Comparison of ENCODE assay signal across 23 cellular contexts in genomic region chr17:5100832-5101231, GRCh38. TPM values are rescaled to one million over a fixed set of nuclear protein-coding genes. Genes with fewer than 3 reads are reported as not detected.
DNase-seq lines count a peak whose midpoint lies in the region; ATAC-seq, FAIRE-seq and TF ChIP-seq lines count a peak whose summit lies in the region.
"Had no signal": no experiment of that assay in that cellular context is flagged by ENCODE, and none has a peak within 500 bp of the region (broad histone marks: within the 10 kb centered on the region; RNA-seq: fewer than 3 reads in every experiment).

No MANE protein-coding gene starts in this region.

- no peak overlapping the region for H3K4me2 ChIP-seq in HepG2 (ENCODE audit: low read depth, low read length)
- H3K4me2 ChIP-seq: BLaER1 treated with 17β-estradiol and CSF1 and Interleukin-3, amounts not matched to agents 10 nM and 100 nM had no signal

- no peak for DNase-seq in activated CD8-positive, alpha-beta memory T cell treated with anti-CD3 and anti-CD28 coated beads, Interleukin-2, amount 10 ng/mL, durations not matched to agents 7 days and 5 days
- no peak for DNase-seq in activated CD8-positive, alpha-beta memory T cell treated with anti-CD3 and anti-CD28 coated beads, Interleukin-2, amount 50 U/mL, for 4 hours
- DNase-seq in HepG2 (ENCODE audit: low spot score) (no peak), posterior vena cava (ENCODE audit: low spot score) (peak; percentile 43), AML-193 (lab: John Stamatoyannopoulos, UW) (no peak), NCI-H1417 treated with DMSO at 0.1 percent for 48 hours (lab: John Stamatoyannopoulos, UW) (no peak), small intestine (no peak)
- DNase-seq: CD8-positive, alpha-beta memory T cell; COR-L47; DMS 273 treated with DMSO at 0.1 percent for 48 hours; DMS53; GM23248; HFFc6 had no signal

- no peak overlapping the region for H2AFZ ChIP-seq in HepG2 (ENCODE audit: low read length)
- H2AFZ ChIP-seq: GM23248 had no signal

- H3K9me3 ChIP-seq in HepG2 (ENCODE audit: low read length) (peaks cover 14% of the 10 kb centered on the region), small intestine (ENCODE audit: control insufficient read depth, low read depth) (peaks cover 6% of the 10 kb centered on the region)

- H3K4me3 ChIP-seq in HepG2 (replicated peaks in 1 of 3; ENCODE audit: insufficient read depth in 1 of 3, low read depth in 2 of 3, low read length in 3 of 3) (no peak overlapping the region), small intestine (ENCODE audit: low read depth in 1 of 2, low read length in 2 of 2) (no peak overlapping the region)
- H3K4me3 ChIP-seq: BLaER1 treated with 17β-estradiol and CSF1 and Interleukin-3, amounts not matched to agents 10 nM and 100 nM; GM23248; K562 had no signal

- no peak for TF ChIP-seq RAD21 in HepG2 (CRISPR knock-in tag; IDR thresholded peaks at IDR 0.05)

- CTCF ChIA-PET in activated CD8-positive, alpha-beta memory T cell treated with anti-CD3 and anti-CD28 coated beads, Interleukin-2, amount 10 ng/mL, durations not matched to agents 7 days and 5 days (lab: Charles Lee), result no interaction called here
- CTCF ChIA-PET in HepG2 (lab: Yijun Ruan, JAX; ENCODE audit: low intra/inter-chr PET ratio, low total read pairs), result no interaction called here

- H3K27me3 ChIP-seq in HepG2 (ENCODE audit: control insufficient read depth in 1 of 2, insufficient read depth in 2 of 2, low read length in 2 of 2), result peaks cover 0 to 1% of the 10 kb centered on the region in 2 experiments; a peak in 1 of 5 replicates
- H3K27me3 ChIP-seq in small intestine (ENCODE audit: control insufficient read depth in 2 of 2, insufficient read depth in 2 of 2, low read length in 2 of 2), result peaks cover 0 to 2% of the 10 kb centered on the region in 2 donors
- H3K27me3 ChIP-seq: BLaER1 treated with 17β-estradiol and CSF1 and Interleukin-3, amounts not matched to agents 10 nM and 100 nM had no signal

- no peaks in the 10 kb centered on the region for H3K4me1 ChIP-seq in HepG2 (ENCODE audit: insufficient read depth, low read length)
- H3K4me1 ChIP-seq in small intestine (ENCODE audit: control insufficient read depth in 2 of 2, insufficient read depth in 1 of 2, low read depth in 1 of 2, low read length in 1 of 2), result no peaks in the 10 kb centered on the region

- intact Hi-C loops in HepG2 (cut with micrococcal nuclease; ENCODE audit: unreplicated experiment), result no loop called here
- intact Hi-C loops in posterior vena cava (cut with DNase I), result no loop called here

- POLR2A ChIA-PET in HepG2 (lab: Yijun Ruan, JAX), result no interaction called here

- H3K4me1 Mint-ChIP-seq in activated CD8-positive, alpha-beta memory T cell treated with anti-CD3 and anti-CD28 coated beads, Interleukin-2, amount 10 ng/mL, durations not matched to agents 7 days and 5 days, result no peaks in the 10 kb centered on the region

- H3K27me3 Mint-ChIP-seq in activated CD8-positive, alpha-beta memory T cell treated with anti-CD3 and anti-CD28 coated beads, Interleukin-2, amount 10 ng/mL, durations not matched to agents 7 days and 5 days, result peaks cover 15% of the 10 kb centered on the region
- H3K27me3 Mint-ChIP-seq: B cell had no signal

- no peak for TF ChIP-seq POLR2A in HepG2 (IDR thresholded peaks at IDR 0.05; ENCODE audit: insufficient read depth in 1 of 2, low read depth in 2 of 2, low read length in 2 of 2)

- H3K9me3 Mint-ChIP-seq in activated CD8-positive, alpha-beta memory T cell treated with anti-CD3 and anti-CD28 coated beads, Interleukin-2, amount 10 ng/mL, durations not matched to agents 7 days and 5 days (ENCODE audit: low read depth), result peaks cover 25% of the 10 kb centered on the region

- no peak overlapping the region for H3K4me3 Mint-ChIP-seq in activated CD8-positive, alpha-beta memory T cell treated with anti-CD3 and anti-CD28 coated beads, Interleukin-2, amount 10 ng/mL, durations not matched to agents 7 days and 5 days
- H3K4me3 Mint-ChIP-seq: B cell, HFFc6 had no signal

- TF ChIP-seq EP300 in HepG2 (IDR thresholded peaks at IDR 0.05; ENCODE audit: low read depth in 2 of 2, low read length in 2 of 2), result no peak
- TF ChIP-seq EP300 in HepG2 (CRISPR knock-in tag; IDR thresholded peaks at IDR 0.05; ENCODE audit: borderline replicate concordance), result no peak

- H3K27ac Mint-ChIP-seq in activated CD8-positive, alpha-beta memory T cell treated with anti-CD3 and anti-CD28 coated beads, Interleukin-2, amount 10 ng/mL, durations not matched to agents 7 days and 5 days, result no peak overlapping the region
- H3K27ac Mint-ChIP-seq: B cell, HFFc6 had no signal

- H3K79me2 ChIP-seq in HepG2 (ENCODE audit: insufficient read depth, low read length), result no peaks in the 10 kb centered on the region

- TF ChIP-seq CTCF in HepG2 (CRISPR knock-in tag; IDR thresholded peaks at IDR 0.05), result no peak

- BruUV-seq in HepG2 (replicated peaks; lab: Mats Ljungman, UMichigan), result no TSS peak

- FAIRE-seq in HepG2 (lab: Jason Lieb, UNC) (no peak), small intestine (lab: Jason Lieb, UNC) (no peak)
- FAIRE-seq: G401.6, GM12892, GM18507, H54, K562 had no signal

- peaks cover 28% of the 10 kb centered on the region for H3K36me3 Mint-ChIP-seq in activated CD8-positive, alpha-beta memory T cell treated with anti-CD3 and anti-CD28 coated beads, Interleukin-2, amount 10 ng/mL, durations not matched to agents 7 days and 5 days

- peak; percentile 20 for ATAC-seq in activated CD8-positive, alpha-beta memory T cell treated with anti-CD3 and anti-CD28 coated beads, Interleukin-2, amount 10 ng/mL, durations not matched to agents 7 days and 5 days
- ATAC-seq in HepG2, result peak; percentile 55
- ATAC-seq: HCT116, K562 had no signal

- H3K27ac ChIP-seq in HepG2 (ENCODE audit: extremely low read length, insufficient read depth, low read length) (no peak overlapping the region), small intestine (ENCODE audit: low read depth in 1 of 2, low read length in 1 of 2) (no peak overlapping the region)
- H3K27ac ChIP-seq: 22Rv1; BLaER1 treated with 17β-estradiol and CSF1 and Interleukin-3, amounts not matched to agents 10 nM and 100 nM; GM23248 had no signal

- H3K9ac ChIP-seq in HepG2 (ENCODE audit: insufficient read depth, low read depth, low read length), result no peak overlapping the region
- H3K9ac ChIP-seq: BLaER1 treated with 17β-estradiol and CSF1 and Interleukin-3, amounts not matched to agents 10 nM and 100 nM; GM23248 had no signal

- peaks cover 1 to 4% of the 10 kb centered on the region in 2 experiments; a peak in 2 of 5 replicates for H3K36me3 ChIP-seq in HepG2 (replicated peaks in 1 of 2; ENCODE audit: control insufficient read depth in 1 of 2, insufficient read depth in 2 of 2, low read length in 2 of 2)
- peaks cover 0 to under 1% of the 10 kb centered on the region in 2 donors for H3K36me3 ChIP-seq in small intestine (ENCODE audit: control insufficient read depth in 2 of 2, insufficient read depth in 2 of 2, low read length in 2 of 2)

- in situ Hi-C loops in HepG2 (cut with HindIII; ENCODE audit: extremely low pct_ligation_motif_present, low pct_unique_long_range_greater_than_20kb), result no loop called here

- WGBS in HepG2 (ENCODE audit: low lambda C conversion rate), result 44% methylated on average over 3 of the region's 6 CpGs
- 71 to 77% (median 76%) methylated on average over 6 of the region's 6 CpGs for WGBS in small intestine, 3 donors

- no peaks in the 10 kb centered on the region for H4K20me1 ChIP-seq in HepG2 (ENCODE audit: insufficient read depth, low read length)
- H4K20me1 ChIP-seq: BLaER1 treated with 17β-estradiol and CSF1 and Interleukin-3, amounts not matched to agents 10 nM and 100 nM had no signal

RNA-seq across cellular contexts. Expression of gene ZNF232, which starts 10.8 kb away (rescaled TPM):
- 10 to 100 TPM in 1 of 2 experiments, 1 to 10 TPM in 1; 8.6 to 10.7 TPM for total RNA-seq in activated CD8-positive, alpha-beta memory T cell treated with anti-CD3 and anti-CD28 coated beads, Interleukin-2, amount 10 ng/mL, durations not matched to agents 7 days and 5 days
- total RNA-seq in HepG2 (2016; rRNA removed; fragmentation: Illumina TruSeq; extraction: Trizol) (28.7 and 35.4 TPM in 2 replicates), posterior vena cava (1 to 10 TPM; 3.7 to 6.3 TPM)
- 13.3 and 13.6 TPM in 2 replicates for total RNA-seq in HepG2 (2016; cell fraction: cytosol; rRNA removed; fragmentation: Illumina TruSeq; extraction: Trizol; ENCODE audit: low read depth)
- 29.8 and 36.0 TPM in 2 replicates for total RNA-seq in HepG2 (2016; cell fraction: insoluble cytoplasmic fraction; rRNA removed; fragmentation: Illumina TruSeq; extraction: Trizol)
- 26.1 and 26.5 TPM in 2 replicates for total RNA-seq in HepG2 (2016; cell fraction: membrane; rRNA removed; fragmentation: Illumina TruSeq; extraction: Trizol)
- total RNA-seq in HepG2 (2016; cell fraction: nucleus; rRNA removed; fragmentation: Illumina TruSeq; extraction: Trizol), result 22.6 and 26.3 TPM in 2 replicates
- polyA plus RNA-seq in HepG2 (2011; rRNA removed) (7.8 and 9.2 TPM in 2 replicates), small intestine (1 to 10 TPM; 6.3 to 9.5 (median 7.0) TPM)
- polyA plus RNA-seq in HepG2 (2011; cell fraction: cytosol; rRNA removed), result 7.4 TPM in 2 replicates
- polyA plus RNA-seq in HepG2 (2011; cell fraction: nucleus; rRNA removed), result 9.1 and 10.7 TPM in 2 replicates
- polyA plus RNA-seq in HepG2 (2012), result 10.0 and 10.9 TPM in 2 replicates
- polyA plus RNA-seq in HepG2 (2016; cell fraction: cytosol; fragmentation: Illumina TruSeq; extraction: Trizol; ENCODE audit: low read depth), result 8.9 and 10.2 TPM in 2 replicates
- 28.1 and 28.6 TPM in 2 replicates for polyA plus RNA-seq in HepG2 (2016; cell fraction: insoluble cytoplasmic fraction; fragmentation: Illumina TruSeq; extraction: Trizol; ENCODE audit: low read depth)
- polyA plus RNA-seq in HepG2 (2016; cell fraction: membrane; fragmentation: Illumina TruSeq; extraction: Trizol; ENCODE audit: low read depth), result 15.0 and 17.3 TPM in 2 replicates
- polyA plus RNA-seq in HepG2 (2016; cell fraction: nucleus; fragmentation: Illumina TruSeq; extraction: Trizol; ENCODE audit: insufficient read depth, low read depth), result 30.1 and 30.5 TPM in 2 replicates
- polyA minus RNA-seq in HepG2 (2011; rRNA and poly(A)+ RNA removed; ENCODE audit: low replicate concordance), result 3.9 and 8.3 TPM in 2 replicates
- 2.6 and 6.2 TPM in 2 replicates for polyA minus RNA-seq in HepG2 (2011; cell fraction: cytosol; rRNA and poly(A)+ RNA removed)
- polyA minus RNA-seq in HepG2 (2011; cell fraction: nucleus; rRNA and poly(A)+ RNA removed), result 7.5 and 10.1 TPM in 2 replicates

RNA-seq across cellular contexts. Expression of gene USP6, which starts 15.0 kb away (rescaled TPM):
- total RNA-seq in activated CD8-positive, alpha-beta memory T cell treated with anti-CD3 and anti-CD28 coated beads, Interleukin-2, amount 10 ng/mL, durations not matched to agents 7 days and 5 days, result under 1 TPM; 0.03 to 0.07 TPM
- total RNA-seq in HepG2 (2016; rRNA removed; fragmentation: Illumina TruSeq; extraction: Trizol) (0.04 TPM in 2 replicates), posterior vena cava (under 1 TPM in 1 of 2 donors, not detected in 1; 0.19 TPM)
- not detected in 2 replicates for total RNA-seq in HepG2 (2016; cell fraction: cytosol; rRNA removed; fragmentation: Illumina TruSeq; extraction: Trizol; ENCODE audit: low read depth)
- total RNA-seq in HepG2 (2016; cell fraction: insoluble cytoplasmic fraction; rRNA removed; fragmentation: Illumina TruSeq; extraction: Trizol), result 0.04 TPM in 2 replicates
- total RNA-seq in HepG2 (2016; cell fraction: membrane; rRNA removed; fragmentation: Illumina TruSeq; extraction: Trizol), result 0.03 TPM in 1 of 2 replicates, not detected in the other
- not detected in 2 replicates for total RNA-seq in HepG2 (2016; cell fraction: nucleus; rRNA removed; fragmentation: Illumina TruSeq; extraction: Trizol)
- polyA plus RNA-seq in HepG2 (2011; rRNA removed) (not detected in 2 replicates), small intestine (under 1 TPM in 1 of 3 donors, not detected in 2; 0.03 TPM)
- not detected in 2 replicates for polyA plus RNA-seq in HepG2 (2011; cell fraction: cytosol; rRNA removed)
- 0.03 TPM in 1 of 2 replicates, not detected in the other for polyA plus RNA-seq in HepG2 (2011; cell fraction: nucleus; rRNA removed)
- 0.07 and 0.09 TPM in 2 replicates for polyA plus RNA-seq in HepG2 (2012)
- 0.01 TPM in 1 of 2 replicates, not detected in the other for polyA plus RNA-seq in HepG2 (2016; cell fraction: cytosol; fragmentation: Illumina TruSeq; extraction: Trizol; ENCODE audit: low read depth)
- 0.07 and 0.09 TPM in 2 replicates for polyA plus RNA-seq in HepG2 (2016; cell fraction: insoluble cytoplasmic fraction; fragmentation: Illumina TruSeq; extraction: Trizol; ENCODE audit: low read depth)
- polyA plus RNA-seq in HepG2 (2016; cell fraction: membrane; fragmentation: Illumina TruSeq; extraction: Trizol; ENCODE audit: low read depth), result 0.02 and 0.05 TPM in 2 replicates
- 0.13 and 0.14 TPM in 2 replicates for polyA plus RNA-seq in HepG2 (2016; cell fraction: nucleus; fragmentation: Illumina TruSeq; extraction: Trizol; ENCODE audit: insufficient read depth, low read depth)
- polyA minus RNA-seq in HepG2 (2011; rRNA and poly(A)+ RNA removed; ENCODE audit: low replicate concordance), result 0.02 TPM in 1 of 2 replicates, not detected in the other
- polyA minus RNA-seq in HepG2 (2011; cell fraction: cytosol; rRNA and poly(A)+ RNA removed), result not detected in 2 replicates
- polyA minus RNA-seq in HepG2 (2011; cell fraction: nucleus; rRNA and poly(A)+ RNA removed), result not detected in 2 replicates
- total RNA-seq: GM23248 had no signal
- polyA plus RNA-seq: AG04450 had no signal

RNA-seq across cellular contexts. Expression of gene ZFP3, which starts 22.6 kb away (rescaled TPM):
- total RNA-seq in activated CD8-positive, alpha-beta memory T cell treated with anti-CD3 and anti-CD28 coated beads, Interleukin-2, amount 10 ng/mL, durations not matched to agents 7 days and 5 days, result 1 to 10 TPM; 1.9 to 2.9 TPM
- total RNA-seq in HepG2 (2016; rRNA removed; fragmentation: Illumina TruSeq; extraction: Trizol) (not detected in 2 replicates), posterior vena cava (1 to 10 TPM; 4.1 to 4.6 TPM)
- total RNA-seq in HepG2 (2016; cell fraction: cytosol; rRNA removed; fragmentation: Illumina TruSeq; extraction: Trizol; ENCODE audit: low read depth), result not detected in 2 replicates
- not detected in 2 replicates for total RNA-seq in HepG2 (2016; cell fraction: insoluble cytoplasmic fraction; rRNA removed; fragmentation: Illumina TruSeq; extraction: Trizol)
- not detected in 2 replicates for total RNA-seq in HepG2 (2016; cell fraction: membrane; rRNA removed; fragmentation: Illumina TruSeq; extraction: Trizol)
- total RNA-seq in HepG2 (2016; cell fraction: nucleus; rRNA removed; fragmentation: Illumina TruSeq; extraction: Trizol), result not detected in 2 replicates
- polyA plus RNA-seq in HepG2 (2011; rRNA removed) (not detected in 2 replicates), small intestine (1 to 10 TPM; 2.7 to 4.5 (median 2.8) TPM)
- not detected in 2 replicates for polyA plus RNA-seq in HepG2 (2011; cell fraction: cytosol; rRNA removed)
- polyA plus RNA-seq in HepG2 (2011; cell fraction: nucleus; rRNA removed), result not detected in 2 replicates
- polyA plus RNA-seq in HepG2 (2012), result not detected in 2 replicates
- polyA plus RNA-seq in HepG2 (2016; cell fraction: cytosol; fragmentation: Illumina TruSeq; extraction: Trizol; ENCODE audit: low read depth), result not detected in 2 replicates
- polyA plus RNA-seq in HepG2 (2016; cell fraction: insoluble cytoplasmic fraction; fragmentation: Illumina TruSeq; extraction: Trizol; ENCODE audit: low read depth), result not detected in 2 replicates
- not detected in 2 replicates for polyA plus RNA-seq in HepG2 (2016; cell fraction: membrane; fragmentation: Illumina TruSeq; extraction: Trizol; ENCODE audit: low read depth)
- polyA plus RNA-seq in HepG2 (2016; cell fraction: nucleus; fragmentation: Illumina TruSeq; extraction: Trizol; ENCODE audit: insufficient read depth, low read depth), result not detected in 2 replicates
- polyA minus RNA-seq in HepG2 (2011; rRNA and poly(A)+ RNA removed; ENCODE audit: low replicate concordance), result not detected in 2 replicates
- polyA minus RNA-seq in HepG2 (2011; cell fraction: cytosol; rRNA and poly(A)+ RNA removed), result not detected in 2 replicates
- polyA minus RNA-seq in HepG2 (2011; cell fraction: nucleus; rRNA and poly(A)+ RNA removed), result not detected in 2 replicates
- polyA plus RNA-seq: K562 had no signal
